ENCODE assay signal across 9 cellular contexts in the genomic region with DNA sequence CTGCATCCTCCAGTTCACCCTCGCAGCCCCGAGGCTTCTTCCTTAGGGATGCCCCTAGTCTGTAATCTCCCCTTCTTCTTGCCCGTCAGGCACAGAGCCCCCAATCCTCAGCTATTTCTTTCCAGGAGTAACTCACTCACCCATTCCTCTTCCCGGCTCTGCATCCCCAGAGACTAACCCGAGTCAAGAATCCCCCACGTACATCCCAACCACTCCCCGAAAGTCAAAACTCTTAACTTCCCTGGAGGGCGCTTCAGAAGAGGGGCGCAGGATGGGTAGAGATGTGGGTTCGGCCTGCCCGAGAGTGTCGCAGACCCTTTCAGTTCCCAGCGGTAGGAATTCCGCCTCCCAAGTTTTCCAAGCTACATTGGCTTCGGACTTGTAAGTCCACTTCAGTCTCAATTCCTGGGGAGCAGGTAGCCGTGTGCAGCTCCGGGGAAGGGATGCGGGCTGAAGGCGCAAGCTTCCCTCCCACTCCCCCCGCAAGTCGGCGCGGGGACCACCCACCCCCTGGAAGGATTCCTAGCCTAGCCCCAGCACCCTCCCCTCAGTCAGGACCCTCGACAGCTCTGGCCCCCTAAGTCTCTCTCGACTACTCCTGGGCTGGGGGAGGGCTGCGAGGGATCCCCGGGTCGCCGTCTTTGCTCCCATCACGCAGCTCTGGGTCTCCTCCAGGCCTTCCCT. TPM values are rescaled to one million over a fixed set of nuclear protein-coding genes. Genes with fewer than 3 reads are reported as not detected.
A peak's percentile ranks its signal among the peaks of the same experiment; 100 is the strongest.
DNase-seq lines count a peak whose midpoint lies in the region; ATAC-seq, FAIRE-seq and TF ChIP-seq lines count a peak whose summit lies in the region.
"Had no signal": no experiment of that assay in that cellular context is flagged by ENCODE, and none has a peak within 500 bp of the region (broad histone marks: within the 10 kb centered on the region; RNA-seq: fewer than 3 reads in every experiment).

No MANE protein-coding gene starts in this region.

- peaks cover 67% of the 10 kb centered on the region for H3K79me2 ChIP-seq in astrocyte (ENCODE audit: insufficient read depth, low read length)

- CTCF ChIA-PET in HEK293 (lab: Yijun Ruan, JAX): interaction anchor here (0.6 to 3.5 kb wide), 40 partner anchors 11 to 1635 kb away, joined by 3 to 21 read pairs (median 3); a partner anchor contains a TSS

- H2AFZ ChIP-seq in astrocyte (ENCODE audit: low read depth, low read length): peak overlapping the region; percentile 35

- H3K9me3 ChIP-seq in HEK293 (ENCODE audit: control insufficient read depth, insufficient read depth, low read depth, low read length) (no peaks in the 10 kb centered on the region), astrocyte (ENCODE audit: insufficient read depth, low read depth, low read length) (no peaks in the 10 kb centered on the region), kidney (ENCODE audit: control insufficient read depth in 1 of 2, low read length in 2 of 2) (no peaks in the 10 kb centered on the region)

- peak overlapping the region; percentile 82 for H3K27ac Mint-ChIP-seq in astrocyte (ENCODE audit: unreplicated experiment)
- peak overlapping the region; percentile 68 for H3K27ac Mint-ChIP-seq in type B pancreatic cell

- intact Hi-C loops in kidney (cut with DNase I): no loop called here

- H3K4me1 Mint-ChIP-seq in astrocyte (ENCODE audit: low read depth, unreplicated experiment): peaks cover 40% of the 10 kb centered on the region
- peaks cover 18% of the 10 kb centered on the region for H3K4me1 Mint-ChIP-seq in type B pancreatic cell (ENCODE audit: unreplicated experiment)

- POLR2A ChIA-PET in HEK293 (lab: Yijun Ruan, JAX): interaction anchor here (0.6 to 2.2 kb wide), 9 partner anchors 11 to 1632 kb away, joined by 3 to 9 read pairs (median 3); a partner anchor contains a TSS

- H3K27ac ChIP-seq in 22Rv1 (no peak overlapping the region), HEK293 (ENCODE audit: extremely low read depth, low read depth, low read length) (peak overlapping the region; percentile 31; the same call in 1 of the 2 replicates), astrocyte (ENCODE audit: low read depth, low read length) (peak overlapping the region; percentile 94), kidney (ENCODE audit: low read depth in 2 of 2, low read length in 2 of 2) (no peak overlapping the region)
- H3K27ac ChIP-seq: epithelial cell of prostate had no signal

- peak overlapping the region; percentile 88 for H3K4me3 ChIP-seq in HEK293 (ENCODE audit: low read depth, low read length)
- H3K4me3 ChIP-seq in astrocyte (ENCODE audit: insufficient read depth, low read depth, low read length): peak overlapping the region; percentile 88
- H3K4me3 ChIP-seq in kidney (ENCODE audit: low read length in 2 of 2): peak overlapping the region; percentile 27 to 42

- FAIRE-seq in astrocyte (lab: Jason Lieb, UNC): no peak
- no peak for FAIRE-seq in kidney (lab: Jason Lieb, UNC)

- TF ChIP-seq CTCF in 22Rv1 (IDR thresholded peaks at IDR 0.05) (peak; percentile 62), HEK293 (tag by site-specific recombination; IDR thresholded peaks at IDR 0.05) (no peak), astrocyte (IDR thresholded peaks at IDR 0.05; ENCODE audit: insufficient read depth, low read depth, low read length) (no peak), kidney (IDR thresholded peaks at IDR 0.05; ENCODE audit: borderline replicate concordance, extremely low read depth, insufficient read depth) (no peak), type B pancreatic cell (conservative IDR thresholded peaks at IDR 0.05) (no peak)

- H3K4me1 ChIP-seq in HEK293 (ENCODE audit: control insufficient read depth, insufficient read depth, low read length): no peaks in the 10 kb centered on the region
- H3K4me1 ChIP-seq in astrocyte (ENCODE audit: insufficient read depth, low read length): peaks cover 29% of the 10 kb centered on the region
- H3K4me1 ChIP-seq in kidney (ENCODE audit: control insufficient read depth in 1 of 2, insufficient read depth in 1 of 2, low read depth in 1 of 2, low read length in 2 of 2): peaks cover 0 to 18% of the 10 kb centered on the region in 2 donors

- no peaks in the 10 kb centered on the region for H3K36me3 Mint-ChIP-seq in astrocyte (ENCODE audit: low read depth, unreplicated experiment)
- H3K36me3 Mint-ChIP-seq in type B pancreatic cell: no peaks in the 10 kb centered on the region

- H3K4me3 Mint-ChIP-seq in astrocyte (ENCODE audit: unreplicated experiment) (peak overlapping the region; percentile 98), type B pancreatic cell (peak overlapping the region; percentile 93)

- no peaks in the 10 kb centered on the region for H3K27me3 ChIP-seq in astrocyte (ENCODE audit: insufficient read depth, low read length)

- peak; percentile 61 for DNase-seq in astrocyte (ENCODE audit: low read depth)
- no peak for DNase-seq in kidney
- no peak for DNase-seq in type B pancreatic cell (ENCODE audit: extremely low spot score, unreplicated experiment)
- DNase-seq in NK-92 treated with Interleukin-12 subunit alpha and Interleukin-12 subunit beta, amount 100 ng/mL, for 24 hours (lab: John Stamatoyannopoulos, UW): no peak

- H3K9me3 Mint-ChIP-seq in astrocyte (ENCODE audit: unreplicated experiment): no peaks in the 10 kb centered on the region
- no peaks in the 10 kb centered on the region for H3K9me3 Mint-ChIP-seq in type B pancreatic cell

- ATAC-seq in HG03520 (IDR thresholded peaks at IDR 0.05; ENCODE audit: unreplicated experiment) (no peak), GM18511 (IDR thresholded peaks at IDR 0.05; ENCODE audit: unreplicated experiment) (no peak)

- H3K36me3 ChIP-seq in HEK293 (ENCODE audit: control insufficient read depth in 2 of 2, insufficient read depth in 1 of 2, low read length in 2 of 2) (no peaks in the 10 kb centered on the region), astrocyte (ENCODE audit: insufficient read depth, low read length) (no peaks in the 10 kb centered on the region), kidney (ENCODE audit: control insufficient read depth in 1 of 2, insufficient read depth in 2 of 2, low read length in 2 of 2) (no peaks in the 10 kb centered on the region)

- H3K27me3 Mint-ChIP-seq in astrocyte (ENCODE audit: low read depth, unreplicated experiment): no peaks in the 10 kb centered on the region
- peaks cover 56% of the 10 kb centered on the region for H3K27me3 Mint-ChIP-seq in type B pancreatic cell

- H3K9ac ChIP-seq in astrocyte (ENCODE audit: low read length) (peak overlapping the region; percentile 95), kidney (ENCODE audit: low read length in 2 of 2) (no peak overlapping the region)

- H3K4me2 ChIP-seq in astrocyte (ENCODE audit: low read length): peak overlapping the region; percentile 92

- peaks cover 27% of the 10 kb centered on the region for H4K20me1 ChIP-seq in astrocyte (ENCODE audit: insufficient read depth, low read length)

TF ChIP-seq in HEK293, 187 proteins besides CTCF, POLR2A, EP300 and RAD21 (continues in another document):
- peak; percentile 17; the same call in 1 of the 2 replicates for TF ChIP-seq ZBTB20 (tag by site-specific recombination; IDR thresholded peaks at IDR 0.05)
- TF ChIP-seq ZXDB (tag by site-specific recombination; IDR thresholded peaks at IDR 0.05): 0 out of 2 replicates have a peak, but pooled peaks have one; percentile 14
- TF ChIP-seq, protein P1, sequence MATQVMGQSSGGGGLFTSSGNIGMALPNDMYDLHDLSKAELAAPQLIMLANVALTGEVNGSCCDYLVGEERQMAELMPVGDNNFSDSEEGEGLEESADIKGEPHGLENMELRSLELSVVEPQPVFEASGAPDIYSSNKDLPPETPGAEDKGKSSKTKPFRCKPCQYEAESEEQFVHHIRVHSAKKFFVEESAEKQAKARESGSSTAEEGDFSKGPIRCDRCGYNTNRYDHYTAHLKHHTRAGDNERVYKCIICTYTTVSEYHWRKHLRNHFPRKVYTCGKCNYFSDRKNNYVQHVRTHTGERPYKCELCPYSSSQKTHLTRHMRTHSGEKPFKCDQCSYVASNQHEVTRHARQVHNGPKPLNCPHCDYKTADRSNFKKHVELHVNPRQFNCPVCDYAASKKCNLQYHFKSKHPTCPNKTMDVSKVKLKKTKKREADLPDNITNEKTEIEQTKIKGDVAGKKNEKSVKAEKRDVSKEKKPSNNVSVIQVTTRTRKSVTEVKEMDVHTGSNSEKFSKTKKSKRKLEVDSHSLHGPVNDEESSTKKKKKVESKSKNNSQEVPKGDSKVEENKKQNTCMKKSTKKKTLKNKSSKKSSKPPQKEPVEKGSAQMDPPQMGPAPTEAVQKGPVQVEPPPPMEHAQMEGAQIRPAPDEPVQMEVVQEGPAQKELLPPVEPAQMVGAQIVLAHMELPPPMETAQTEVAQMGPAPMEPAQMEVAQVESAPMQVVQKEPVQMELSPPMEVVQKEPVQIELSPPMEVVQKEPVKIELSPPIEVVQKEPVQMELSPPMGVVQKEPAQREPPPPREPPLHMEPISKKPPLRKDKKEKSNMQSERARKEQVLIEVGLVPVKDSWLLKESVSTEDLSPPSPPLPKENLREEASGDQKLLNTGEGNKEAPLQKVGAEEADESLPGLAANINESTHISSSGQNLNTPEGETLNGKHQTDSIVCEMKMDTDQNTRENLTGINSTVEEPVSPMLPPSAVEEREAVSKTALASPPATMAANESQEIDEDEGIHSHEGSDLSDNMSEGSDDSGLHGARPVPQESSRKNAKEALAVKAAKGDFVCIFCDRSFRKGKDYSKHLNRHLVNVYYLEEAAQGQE (tag by site-specific recombination; IDR thresholded peaks at IDR 0.05): 0 out of 2 replicates have a peak, but pooled peaks have one; percentile 11
- TF ChIP-seq ZBTB48 (tag by site-specific recombination; IDR thresholded peaks at IDR 0.05): peak; percentile 14
- 0 out of 2 replicates have a peak, but pooled peaks have one; percentile 33 for TF ChIP-seq SP7 (tag by site-specific recombination; IDR thresholded peaks at IDR 0.05)
- TF ChIP-seq IKZF3 (tag by site-specific recombination; IDR thresholded peaks at IDR 0.05): peak; percentile 17; the same call in 1 of the 2 replicates
- no peak for TF ChIP-seq KLF1 (tag by site-specific recombination; IDR thresholded peaks at IDR 0.05)
- no peak for TF ChIP-seq ZNF561 (tag by site-specific recombination; IDR thresholded peaks at IDR 0.05; ENCODE audit: borderline replicate concordance)
- TF ChIP-seq, protein P2, sequence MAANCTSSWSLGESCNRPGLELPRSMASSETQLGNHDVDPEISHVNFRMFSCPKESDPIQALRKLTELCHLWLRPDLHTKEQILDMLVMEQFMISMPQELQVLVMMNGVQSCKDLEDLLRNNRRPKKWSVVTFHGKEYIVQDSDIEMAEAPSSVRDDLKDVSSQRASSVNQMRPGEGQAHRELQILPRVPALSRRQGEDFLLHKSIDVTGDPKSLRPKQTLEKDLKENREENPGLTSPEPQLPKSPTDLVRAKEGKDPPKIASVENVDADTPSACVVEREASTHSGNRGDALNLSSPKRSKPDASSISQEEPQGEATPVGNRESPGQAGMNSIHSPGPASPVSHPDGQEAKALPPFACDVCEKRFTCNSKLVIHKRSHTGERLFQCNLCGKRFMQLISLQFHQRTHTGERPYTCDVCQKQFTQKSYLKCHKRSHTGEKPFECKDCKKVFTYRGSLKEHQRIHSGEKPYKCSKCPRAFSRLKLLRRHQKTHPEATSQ (tag by site-specific recombination; IDR thresholded peaks at IDR 0.05): no peak

RNA-seq across cellular contexts. Expression of a gene that starts 0.9 kb away (rescaled TPM):
- total RNA-seq in astrocyte: 24.4 and 27.2 TPM in 2 replicates
- total RNA-seq in kidney: 0.31 TPM
- 0.19 TPM for polyA plus RNA-seq in kidney (ENCODE audit: insufficient read depth, low read depth, low replicate concordance)
- 3.6 and 5.5 TPM in 2 replicates for total RNA-seq in type B pancreatic cell (ENCODE audit: low replicate concordance)

Comparison
In these comparisons a context has a peak if more than half of its experiments do, and no peak if none do; other contexts are left out.
1. H3K27ac ChIP-seq: peak in HEK293 (single experiment) and astrocyte (single experiment); none in 22Rv1 (single experiment) and kidney (0 of 2).
2. H3K4me3 ChIP-seq: peak in every context shown above with its lines; median percentile 88 in HEK293; 88 in astrocyte; 34 in kidney.